ENCODE assay signal across 1 cellular context in the genomic region with DNA sequence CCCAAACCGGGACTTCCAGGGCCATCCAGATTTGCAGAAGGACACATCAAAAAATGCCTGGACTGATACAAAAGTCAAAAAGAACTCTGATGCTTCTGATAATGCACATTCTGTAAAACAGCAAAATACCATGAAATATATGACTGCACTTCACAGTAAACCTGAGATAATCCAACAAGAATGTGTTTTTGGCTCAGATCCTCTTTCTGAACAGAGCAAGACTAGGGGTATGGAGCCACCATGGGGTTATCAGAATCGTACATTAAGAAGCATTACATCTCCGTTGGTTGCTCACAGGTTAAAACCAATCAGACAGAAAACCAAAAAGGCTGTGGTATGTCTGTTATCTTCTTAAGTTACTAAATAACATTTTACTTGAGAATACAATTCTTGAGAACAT.
TF ChIP-seq lines count a peak whose summit lies in the region.

No MANE protein-coding gene starts in this region.

TF ChIP-seq in H1, 55 proteins besides CTCF, POLR2A, EP300 and RAD21:
- TF ChIP-seq CBX8 (IDR thresholded peaks at IDR 0.05; ENCODE audit: borderline replicate concordance, low read depth, low read length) (no peak), SP4 (IDR thresholded peaks at IDR 0.05; ENCODE audit: low read length) (no peak), BACH1 (IDR thresholded peaks at IDR 0.05; ENCODE audit: low read length) (no peak), EZH2 (IDR thresholded peaks at IDR 0.05; ENCODE audit: low read depth, low read length, severe bottlenecking) (no peak), BRCA1 (IDR thresholded peaks at IDR 0.05; ENCODE audit: low read depth, low read length) (no peak), CREB1 (IDR thresholded peaks at IDR 0.05) (no peak), TAF7 (optimal IDR thresholded peaks at IDR 0.05; ENCODE audit: borderline replicate concordance, low read depth, low read length) (no peak), POLR2AphosphoS5 (IDR thresholded peaks at IDR 0.05; ENCODE audit: low read depth, low read length) (no peak), SIN3A (conservative IDR thresholded peaks at IDR 0.05 in 1 of 2, IDR thresholded peaks at IDR 0.05 in 1 of 2; ENCODE audit: low read depth in 1 of 2, low read length in 2 of 2) (no peak), RXRA (IDR thresholded peaks at IDR 0.05; ENCODE audit: insufficient read depth, low read depth, low read length) (no peak), CHD2 (IDR thresholded peaks at IDR 0.05; ENCODE audit: low read length) (no peak), GTF2F1 (IDR thresholded peaks at IDR 0.05; ENCODE audit: borderline replicate concordance, low read depth, low read length) (no peak), SUZ12 (IDR thresholded peaks at IDR 0.05; ENCODE audit: low read length) (no peak), GABPA (IDR thresholded peaks at IDR 0.05; ENCODE audit: borderline replicate concordance, insufficient read depth, low read length) (no peak), RBBP5 (IDR thresholded peaks at IDR 0.05; ENCODE audit: borderline replicate concordance, low read depth, low read length) (no peak), HDAC2 (IDR thresholded peaks at IDR 0.05; ENCODE audit: borderline replicate concordance in 1 of 2, low read depth in 2 of 2, low read length in 2 of 2) (no peak)
- TF ChIP-seq, protein P1, sequence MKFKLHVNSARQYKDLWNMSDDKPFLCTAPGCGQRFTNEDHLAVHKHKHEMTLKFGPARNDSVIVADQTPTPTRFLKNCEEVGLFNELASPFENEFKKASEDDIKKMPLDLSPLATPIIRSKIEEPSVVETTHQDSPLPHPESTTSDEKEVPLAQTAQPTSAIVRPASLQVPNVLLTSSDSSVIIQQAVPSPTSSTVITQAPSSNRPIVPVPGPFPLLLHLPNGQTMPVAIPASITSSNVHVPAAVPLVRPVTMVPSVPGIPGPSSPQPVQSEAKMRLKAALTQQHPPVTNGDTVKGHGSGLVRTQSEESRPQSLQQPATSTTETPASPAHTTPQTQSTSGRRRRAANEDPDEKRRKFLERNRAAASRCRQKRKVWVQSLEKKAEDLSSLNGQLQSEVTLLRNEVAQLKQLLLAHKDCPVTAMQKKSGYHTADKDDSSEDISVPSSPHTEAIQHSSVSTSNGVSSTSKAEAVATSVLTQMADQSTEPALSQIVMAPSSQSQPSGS (IDR thresholded peaks at IDR 0.05; ENCODE audit: low read length): no peak
- TF ChIP-seq, protein P2, sequence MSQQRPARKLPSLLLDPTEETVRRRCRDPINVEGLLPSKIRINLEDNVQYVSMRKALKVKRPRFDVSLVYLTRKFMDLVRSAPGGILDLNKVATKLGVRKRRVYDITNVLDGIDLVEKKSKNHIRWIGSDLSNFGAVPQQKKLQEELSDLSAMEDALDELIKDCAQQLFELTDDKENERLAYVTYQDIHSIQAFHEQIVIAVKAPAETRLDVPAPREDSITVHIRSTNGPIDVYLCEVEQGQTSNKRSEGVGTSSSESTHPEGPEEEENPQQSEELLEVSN (IDR thresholded peaks at IDR 0.05): no peak
